ENCODE assay signal across 10 cellular contexts in genomic region chr21:42561742-42562141, GRCh38. TPM values are rescaled to one million over a fixed set of nuclear protein-coding genes. Genes with fewer than 3 reads are reported as not detected.
A peak's percentile ranks its signal among the peaks of the same experiment; 100 is the strongest.
DNase-seq lines count a peak whose midpoint lies in the region; ATAC-seq and TF ChIP-seq lines count a peak whose summit lies in the region.
"Had no signal": no experiment of that assay in that cellular context is flagged by ENCODE, and none has a peak within 500 bp of the region (broad histone marks: within the 10 kb centered on the region; RNA-seq: fewer than 3 reads in every experiment).

No MANE protein-coding gene starts in this region.

- H3K27ac ChIP-seq in body of pancreas (no peak overlapping the region), transverse colon (peak overlapping the region in 3 of 4 donors; percentile 5 to 58 (median 25)), esophagus muscularis mucosa (replicated peaks in 1 of 4) (no peak overlapping the region)

- no peak overlapping the region for H3K4me3 Mint-ChIP-seq in activated CD4-positive, alpha-beta memory T cell treated with anti-CD3 and anti-CD28 coated beads, Interleukin-2, amount 10 ng/mL, durations not matched to agents 7 days and 5 days
- no peak overlapping the region for H3K4me3 Mint-ChIP-seq in activated CD4-positive, alpha-beta memory T cell treated with anti-CD3 and anti-CD28 coated beads for 36 hours
- H3K4me3 Mint-ChIP-seq: naive thymus-derived CD8-positive, alpha-beta T cell had no signal

- H3K36me3 Mint-ChIP-seq in activated CD4-positive, alpha-beta memory T cell treated with anti-CD3 and anti-CD28 coated beads, Interleukin-2, amount 10 ng/mL, durations not matched to agents 7 days and 5 days (ENCODE audit: low read depth), result peaks cover 2% of the 10 kb centered on the region
- peaks cover 39% of the 10 kb centered on the region for H3K36me3 Mint-ChIP-seq in activated CD4-positive, alpha-beta memory T cell treated with anti-CD3 and anti-CD28 coated beads for 36 hours

- H3K9me3 ChIP-seq in body of pancreas (no peaks in the 10 kb centered on the region), transverse colon (no peaks in the 10 kb centered on the region), esophagus muscularis mucosa (no peaks in the 10 kb centered on the region)

- H3K4me3 ChIP-seq in Jurkat, Clone E6-1 (ENCODE audit: low read length), result no peak overlapping the region
- H3K4me3 ChIP-seq in body of pancreas (no peak overlapping the region), transverse colon (no peak overlapping the region), esophagus muscularis mucosa (no peak overlapping the region)

- no peaks in the 10 kb centered on the region for H3K27me3 Mint-ChIP-seq in activated CD4-positive, alpha-beta memory T cell treated with anti-CD3 and anti-CD28 coated beads, Interleukin-2, amount 10 ng/mL, durations not matched to agents 7 days and 5 days
- H3K27me3 Mint-ChIP-seq in activated CD4-positive, alpha-beta memory T cell treated with anti-CD3 and anti-CD28 coated beads for 36 hours, result no peaks in the 10 kb centered on the region
- H3K27me3 Mint-ChIP-seq: naive thymus-derived CD8-positive, alpha-beta T cell had no signal

- H3K27me3 ChIP-seq in body of pancreas (no peaks in the 10 kb centered on the region), transverse colon (no peaks in the 10 kb centered on the region), esophagus muscularis mucosa (no peaks in the 10 kb centered on the region)

- in situ Hi-C loops in transverse colon (cut with MboI; ENCODE audit: low pct_ligation_motif_present in 1 of 4, low pct_unique_long_range_greater_than_20kb in 1 of 4, low sequenced_read_pairs in 3 of 4), result loop anchor here in 1 of 4 donors (25.0 kb wide), 1 partner anchor 249 kb away; the partner anchor contains the start of gene TFF3

- no peaks in the 10 kb centered on the region for H3K4me1 Mint-ChIP-seq in activated CD4-positive, alpha-beta memory T cell treated with anti-CD3 and anti-CD28 coated beads, Interleukin-2, amount 10 ng/mL, durations not matched to agents 7 days and 5 days
- H3K4me1 Mint-ChIP-seq in activated CD4-positive, alpha-beta memory T cell treated with anti-CD3 and anti-CD28 coated beads for 36 hours (ENCODE audit: low read depth), result no peaks in the 10 kb centered on the region

- H3K4me1 ChIP-seq in body of pancreas (no peaks in the 10 kb centered on the region), transverse colon (peaks cover 0 to 4% (median 0%) of the 10 kb centered on the region in 4 donors), esophagus muscularis mucosa (no peaks in the 10 kb centered on the region)

- TF ChIP-seq CTCF in body of pancreas (IDR thresholded peaks at IDR 0.05), result no peak
- TF ChIP-seq CTCF in transverse colon (IDR thresholded peaks at IDR 0.05), result no peak
- no peak for TF ChIP-seq CTCF in esophagus muscularis mucosa (IDR thresholded peaks at IDR 0.05)

- no peak for DNase-seq in activated CD4-positive, alpha-beta memory T cell treated with anti-CD3 and anti-CD28 coated beads, Interleukin-2, amount 10 ng/mL, durations not matched to agents 7 days and 5 days
- no peak for DNase-seq in activated CD4-positive, alpha-beta memory T cell treated with anti-CD3 and anti-CD28 coated beads for 36 hours
- peak; percentile 12 for DNase-seq in Jurkat, Clone E6-1 (ENCODE audit: low read depth, low spot score)
- peak in 3 of 4 donors; percentile 27 to 51 (median 35) for DNase-seq in body of pancreas
- peak; percentile 44 for DNase-seq in transverse colon
- DNase-seq in hepatic stellate cell (ENCODE audit: low spot score), result no peak
- DNase-seq in NCI-H2227 treated with DMSO at 0.1 percent for 48 hours (lab: John Stamatoyannopoulos, UW), result no peak
- no peak for DNase-seq in esophagus muscularis mucosa (ENCODE audit: extremely low spot score)
- DNase-seq: naive thymus-derived CD8-positive, alpha-beta T cell had no signal

- intact Hi-C loops in activated CD4-positive, alpha-beta memory T cell treated with anti-CD3 and anti-CD28 coated beads for 36 hours (cut with micrococcal nuclease), result no loop called here
- intact Hi-C loops in body of pancreas (cut with DNase I) (no loop called here), transverse colon (cut with DNase I; ENCODE audit: low total_unique reads) (loop anchor here (10.0 kb wide), 1 partner anchor 1403 kb away; no protein-coding TSS in a partner anchor), esophagus muscularis mucosa (cut with DNase I) (no loop called here)

- WGBS in body of pancreas, 2 donors, result 80 to 83% methylated on average over 12 of the region's 12 CpGs
- WGBS in transverse colon (ENCODE audit: low coverage in 1 of 2), 2 donors, result 41% methylated on average over 12 of the region's 12 CpGs; no CpG with 5 or more reads in 1 of the 2 donors
- WGBS in esophagus muscularis mucosa, result 76% methylated on average over 6 of the region's 12 CpGs

- CTCF ChIA-PET in activated CD4-positive, alpha-beta memory T cell treated with anti-CD3 and anti-CD28 coated beads, Interleukin-2, amount 10 ng/mL, durations not matched to agents 7 days and 5 days (lab: Charles Lee), result no interaction called here
- CTCF ChIA-PET in activated CD4-positive, alpha-beta memory T cell treated with anti-CD3 and anti-CD28 coated beads for 36 hours (lab: Charles Lee), result no interaction called here

- peak in 2 of 3 donors; percentile 15 to 33 for TF ChIP-seq POLR2A in body of pancreas (IDR thresholded peaks at IDR 0.05)
- peak; percentile 22 for TF ChIP-seq POLR2A in transverse colon (IDR thresholded peaks at IDR 0.05)
- TF ChIP-seq POLR2A in esophagus muscularis mucosa (IDR thresholded peaks at IDR 0.05; ENCODE audit: low read depth), result no peak

- H3K36me3 ChIP-seq in body of pancreas (replicated peaks in 1 of 2; ENCODE audit: insufficient read depth in 1 of 2, low read depth in 2 of 2) (peaks cover 0 to 11% of the 10 kb centered on the region in 2 donors), transverse colon (peaks cover 0 to 29% (median 12%) of the 10 kb centered on the region in 4 donors), esophagus muscularis mucosa (peaks cover 17 to 92% (median 69%) of the 10 kb centered on the region in 4 donors)

- H3K27ac Mint-ChIP-seq in activated CD4-positive, alpha-beta memory T cell treated with anti-CD3 and anti-CD28 coated beads, Interleukin-2, amount 10 ng/mL, durations not matched to agents 7 days and 5 days, result peak overlapping the region; percentile 18
- no peak overlapping the region for H3K27ac Mint-ChIP-seq in activated CD4-positive, alpha-beta memory T cell treated with anti-CD3 and anti-CD28 coated beads for 36 hours

- H3K9me3 Mint-ChIP-seq in activated CD4-positive, alpha-beta memory T cell treated with anti-CD3 and anti-CD28 coated beads, Interleukin-2, amount 10 ng/mL, durations not matched to agents 7 days and 5 days, result no peaks in the 10 kb centered on the region
- no peaks in the 10 kb centered on the region for H3K9me3 Mint-ChIP-seq in activated CD4-positive, alpha-beta memory T cell treated with anti-CD3 and anti-CD28 coated beads for 36 hours
- H3K9me3 Mint-ChIP-seq: naive thymus-derived CD8-positive, alpha-beta T cell had no signal

- POLR2A ChIA-PET in activated CD4-positive, alpha-beta memory T cell treated with anti-CD3 and anti-CD28 coated beads, Interleukin-2, amount 10 ng/mL, durations not matched to agents 7 days and 5 days (lab: Charles Lee), result no interaction called here
- POLR2A ChIA-PET in activated CD4-positive, alpha-beta memory T cell treated with anti-CD3 and anti-CD28 coated beads for 36 hours (lab: Charles Lee), result no interaction called here

- TF ChIP-seq EP300 in transverse colon (IDR thresholded peaks at IDR 0.05; ENCODE audit: low read depth), result no peak
- TF ChIP-seq EP300 in esophagus muscularis mucosa (IDR thresholded peaks at IDR 0.05), result no peak

- no peak for ATAC-seq in body of pancreas
- ATAC-seq: SK-N-SH treated with all-trans-retinoic acid at 6 μM for 48 hours had no signal

RNA-seq across cellular contexts. Expression of gene SLC37A1, which starts 48.1 kb away (rescaled TPM):
- 10 to 100 TPM; 12.7 to 13.3 TPM for total RNA-seq in activated CD4-positive, alpha-beta memory T cell treated with anti-CD3 and anti-CD28 coated beads, Interleukin-2, amount 10 ng/mL, durations not matched to agents 7 days and 5 days
- 10 to 100 TPM; 21.1 to 21.2 TPM for total RNA-seq in activated CD4-positive, alpha-beta memory T cell treated with anti-CD3 and anti-CD28 coated beads for 36 hours
- polyA plus RNA-seq in Jurkat, Clone E6-1 (2012; ENCODE audit: insufficient read depth, insufficient read length), result 13.1 TPM
- total RNA-seq in body of pancreas (10 to 100 TPM in 1 of 2 donors, 1 to 10 TPM in 1; 6.3 to 16.3 TPM), transverse colon (100 to 1,000 TPM in 3 of 4 donors, 10 to 100 TPM in 1; 80.8 to 139 (median 117) TPM), esophagus muscularis mucosa (10 to 100 TPM in 1 of 4 donors, 1 to 10 TPM in 3; 5.4 to 11.1 (median 7.1) TPM)

Comparison
In these comparisons a context has a peak if more than half of its experiments do, and no peak if none do; other contexts are left out.
1. DNase-seq: peak in Jurkat, Clone E6-1 (single experiment), body of pancreas (3 of 4) and transverse colon (single experiment); none in activated CD4-positive, alpha-beta memory T cell treated with anti-CD3 and anti-CD28 coated beads, Interleukin-2, amount 10 ng/mL, durations not matched to agents 7 days and 5 days (single experiment), activated CD4-positive, alpha-beta memory T cell treated with anti-CD3 and anti-CD28 coated beads for 36 hours (single experiment), hepatic stellate cell (single experiment), NCI-H2227 treated with DMSO at 0.1 percent for 48 hours (single experiment) and esophagus muscularis mucosa (single experiment).
2. H3K27ac ChIP-seq: peak in transverse colon (3 of 4); none in body of pancreas (0 of 4) and esophagus muscularis mucosa (0 of 4).